Comparison of ENCODE assay signal across 26 cellular contexts in genomic region chr16:73142995-73143394, GRCh38.
DNase-seq lines count a peak whose midpoint lies in the region; TF ChIP-seq lines count a peak whose summit lies in the region.
"Had no signal": no experiment of that assay in that cellular context is flagged by ENCODE, and none has a peak within 500 bp of the region (broad histone marks: within the 10 kb centered on the region; RNA-seq: fewer than 3 reads in every experiment).

No MANE protein-coding gene starts in this region.

- no peaks in the 10 kb centered on the region for H4K20me1 ChIP-seq in fibroblast of lung (ENCODE audit: control insufficient read depth, extremely low read depth, insufficient read depth, low read length)

- no peak overlapping the region for H3K23ac ChIP-seq in mesenchymal stem cell (ENCODE audit: low read length in 2 of 2)

- no peak for TF ChIP-seq POLR2A in tibial nerve (IDR thresholded peaks at IDR 0.05)

- TF ChIP-seq EP300 in tibial nerve (IDR thresholded peaks at IDR 0.05): no peak

- TF ChIP-seq CTCF in fibroblast of lung (conservative IDR thresholded peaks at IDR 0.05 in 1 of 2, IDR thresholded peaks at IDR 0.05 in 1 of 2; ENCODE audit: low read depth in 1 of 2, low read length in 2 of 2) (no peak), tibial nerve (IDR thresholded peaks at IDR 0.05) (no peak)

- no peak overlapping the region for H2BK5ac ChIP-seq in mesenchymal stem cell (ENCODE audit: low read depth, low read length, poor library complexity, severe bottlenecking)

- H3K14ac ChIP-seq in mesenchymal stem cell (ENCODE audit: low read length in 2 of 2): no peak overlapping the region

- no peaks in the 10 kb centered on the region for H3K36me3 Mint-ChIP-seq in activated T-helper 2 cell treated with anti-CD3 and anti-CD28 coated beads, Interferon-gamma antibody, Interleukin-2, Interleukin-4, amounts not matched to agents 10 μg/mL and 5 μg/mL and 100 μg/mL, durations not matched to agents 14 hours and 24 hours and 36 hours (ENCODE audit: low read depth)
- H3K36me3 Mint-ChIP-seq: naive thymus-derived CD8-positive, alpha-beta T cell; stimulated activated naive B cell treated with anti-CD40 and anti-IgM and Interleukin-4, amounts not matched to agents 10 μg/mL and 1 μg/mL and 100 μg/mL, for 72 hours had no signal

- peak overlapping the region; percentile 69 for H3K4me3 ChIP-seq in adipocyte (ENCODE audit: low read length)
- no peak overlapping the region for H3K4me3 ChIP-seq in fibroblast of lung (replicated peaks in 1 of 4; ENCODE audit: control extremely low read depth in 1 of 4, insufficient read depth in 1 of 4, low read depth in 3 of 4, low read length in 4 of 4)
- peak overlapping the region in 1 of 2 experiments; percentile 76 for H3K4me3 ChIP-seq in mesenchymal stem cell (ENCODE audit: insufficient read depth in 1 of 2, low read depth in 1 of 2, low read length in 2 of 2)
- peak overlapping the region in 2 of 4 donors; percentile 19 to 43 for H3K4me3 ChIP-seq in tibial nerve
- H3K4me3 ChIP-seq: GM12878, SK-N-MC, skin epidermis had no signal

- no peak overlapping the region for H4K8ac ChIP-seq in mesenchymal stem cell (ENCODE audit: low read length)

- H2BK12ac ChIP-seq in mesenchymal stem cell (ENCODE audit: low read length in 2 of 2): no peak overlapping the region

- H3K4me2 ChIP-seq in fibroblast of lung (ENCODE audit: extremely low read depth, insufficient read depth, low read length): peak overlapping the region; percentile 97
- H3K4me2 ChIP-seq in mesenchymal stem cell (ENCODE audit: low read length, poor library complexity, severe bottlenecking): peak overlapping the region; percentile 12
- H3K4me2 ChIP-seq: KMS-11 had no signal

- H3K27me3 ChIP-seq in adipocyte (replicated peaks; ENCODE audit: control insufficient read depth, insufficient read depth, low read length): peaks cover 5% of the 10 kb centered on the region
- H3K27me3 ChIP-seq in fibroblast of lung (ENCODE audit: control insufficient read depth, insufficient read depth, low read length): no peaks in the 10 kb centered on the region
- peaks cover 0 to 2% of the 10 kb centered on the region in 2 experiments for H3K27me3 ChIP-seq in mesenchymal stem cell (ENCODE audit: control insufficient read depth in 1 of 2, insufficient read depth in 1 of 2, low read length in 2 of 2)
- H3K27me3 ChIP-seq in tibial nerve: no peaks in the 10 kb centered on the region
- H3K27me3 ChIP-seq: BE2C had no signal

- H3K9me3 ChIP-seq in adipocyte (ENCODE audit: control insufficient read depth, low read length) (no peaks in the 10 kb centered on the region), fibroblast of lung (ENCODE audit: control insufficient read depth, insufficient read depth, low read depth, low read length) (no peaks in the 10 kb centered on the region), mesenchymal stem cell (ENCODE audit: control insufficient read depth, low read length) (no peaks in the 10 kb centered on the region), tibial nerve (no peaks in the 10 kb centered on the region)
- H3K9me3 ChIP-seq: BE2C had no signal

- H3K79me2 ChIP-seq in fibroblast of lung (ENCODE audit: control insufficient read depth, insufficient read depth, low read length): no peaks in the 10 kb centered on the region

- H3K4me1 Mint-ChIP-seq in activated T-helper 2 cell treated with anti-CD3 and anti-CD28 coated beads, Interferon-gamma antibody, Interleukin-2, Interleukin-4, amounts not matched to agents 10 μg/mL and 5 μg/mL and 100 μg/mL, durations not matched to agents 14 hours and 24 hours and 36 hours (ENCODE audit: low read depth): no peaks in the 10 kb centered on the region
- H3K4me1 Mint-ChIP-seq: activated B cell treated with CpG ODN at 0.5 μM for 24 hours; central memory CD8-positive, alpha-beta T cell; naive thymus-derived CD8-positive, alpha-beta T cell; stimulated activated naive B cell treated with anti-CD40 and anti-IgM and Interleukin-4, amounts not matched to agents 10 μg/mL and 1 μg/mL and 100 μg/mL, for 72 hours had no signal

- no peak overlapping the region for H2BK120ac ChIP-seq in mesenchymal stem cell (ENCODE audit: low read depth, low read length)

- H3K9ac ChIP-seq in adipocyte (ENCODE audit: low read length) (peak overlapping the region; percentile 44), fibroblast of lung (ENCODE audit: insufficient read depth, low read length) (no peak overlapping the region), mesenchymal stem cell (ENCODE audit: low read length) (peak overlapping the region; percentile 84)
- H3K9ac ChIP-seq: KMS-11 had no signal

- H3K4ac ChIP-seq in mesenchymal stem cell (ENCODE audit: low read depth in 1 of 2, low read length in 2 of 2): no peak overlapping the region

- H2AFZ ChIP-seq in fibroblast of lung (ENCODE audit: low read length) (peak overlapping the region; percentile 27), mesenchymal stem cell (ENCODE audit: low read depth, low read length) (no peak overlapping the region)

- no peak overlapping the region for H4K91ac ChIP-seq in mesenchymal stem cell (ENCODE audit: low read length)

- no peaks in the 10 kb centered on the region for H3K79me1 ChIP-seq in mesenchymal stem cell (replicated peaks; ENCODE audit: low read length, poor library complexity, severe bottlenecking)

- H2AK5ac ChIP-seq in mesenchymal stem cell (ENCODE audit: low read length, severe bottlenecking): no peak overlapping the region

- WGBS in mesenchymal stem cell: 84% methylated on average over 6 of the region's 6 CpGs
- WGBS in tibial nerve, 2 donors: 56 to 60% methylated on average over 6 of the region's 6 CpGs

- H3K36me3 ChIP-seq in adipocyte (ENCODE audit: control insufficient read depth, insufficient read depth, low read length, severe bottlenecking) (no peaks in the 10 kb centered on the region), fibroblast of lung (ENCODE audit: control insufficient read depth, insufficient read depth, low read length) (no peaks in the 10 kb centered on the region), mesenchymal stem cell (ENCODE audit: control insufficient read depth in 1 of 2, insufficient read depth in 2 of 2, low read depth in 1 of 2, low read length in 2 of 2) (no peaks in the 10 kb centered on the region), tibial nerve (no peaks in the 10 kb centered on the region)
- H3K36me3 ChIP-seq: BE2C had no signal

- DNase-seq in adipocyte (ENCODE audit: low read depth) (no peak), fibroblast of lung (ENCODE audit: low read depth in 2 of 2) (no peak), mesenchymal stem cell (no peak), tibial nerve (ENCODE audit: low spot score in 2 of 2) (no peak), NCI-H2107 treated with DMSO at 0.1 percent for 48 hours (lab: John Stamatoyannopoulos, UW; ENCODE audit: unreplicated experiment) (no peak)
- no peak for DNase-seq in activated T-cell treated with anti-CD3 and anti-CD28 coated beads, Interleukin-2, amount 50 U/mL, for 1 hour
- DNase-seq in activated T-helper 2 cell treated with anti-CD3 and anti-CD28 coated beads, Interferon-gamma antibody, Interleukin-2, Interleukin-4, amounts not matched to agents 10 μg/mL and 5 μg/mL and 100 μg/mL, durations not matched to agents 14 hours and 24 hours and 36 hours (ENCODE audit: low spot score): no peak
- DNase-seq: activated B cell treated with CpG ODN at 0.5 μM for 24 hours; activated CD4-positive, alpha-beta T cell treated with anti-CD3 and anti-CD28 coated beads, Interleukin-2, amount 50 U/mL, for 1 hour; activated gamma-delta T cell treated with Interleukin-2 at 50 U/mL for 16 hours; activated T-cell treated with anti-CD3 and anti-CD28 coated beads, Interleukin-2, amount 50 U/mL, for 24 hours; BE2C; DMS153; MM.1S; naive thymus-derived CD8-positive, alpha-beta T cell; NCI-H187 treated with DMSO at 0.1 percent for 48 hours; NCI-H526; nucleus accumbens; stimulated activated naive B cell treated with anti-CD40 and anti-IgM and Interleukin-4, amounts not matched to agents 10 μg/mL and 1 μg/mL and 100 μg/mL, for 72 hours had no signal

- no peak overlapping the region for H2BK15ac ChIP-seq in mesenchymal stem cell (ENCODE audit: low read depth, poor library complexity, severe bottlenecking)

- peaks cover 11% of the 10 kb centered on the region for H3K4me1 ChIP-seq in adipocyte (ENCODE audit: control insufficient read depth, insufficient read depth, low read length)
- no peaks in the 10 kb centered on the region for H3K4me1 ChIP-seq in fibroblast of lung (ENCODE audit: control insufficient read depth, extremely low read depth, insufficient read depth, low read length)
- H3K4me1 ChIP-seq in mesenchymal stem cell (ENCODE audit: control insufficient read depth, insufficient read depth, low read depth, low read length): no peaks in the 10 kb centered on the region
- peaks cover 0 to 5% (median 0%) of the 10 kb centered on the region in 4 donors for H3K4me1 ChIP-seq in tibial nerve

- no peaks in the 10 kb centered on the region for H3K9me3 Mint-ChIP-seq in activated T-helper 2 cell treated with anti-CD3 and anti-CD28 coated beads, Interferon-gamma antibody, Interleukin-2, Interleukin-4, amounts not matched to agents 10 μg/mL and 5 μg/mL and 100 μg/mL, durations not matched to agents 14 hours and 24 hours and 36 hours
- H3K9me3 Mint-ChIP-seq: activated B cell treated with CpG ODN at 0.5 μM for 24 hours; activated T-cell treated with anti-CD3 and anti-CD28 coated beads, Interleukin-2, amount 50 U/mL, for 24 hours; stimulated activated naive B cell treated with anti-CD40 and anti-IgM and Interleukin-4, amounts not matched to agents 10 μg/mL and 1 μg/mL and 100 μg/mL, for 72 hours; T-helper 1 cell treated with Interleukin-12 subunit alpha and Interleukin-12 subunit beta and Interleukin-4 antibody, amounts not matched to agents 30 μg/mL and 1 μg/mL, for 36 hours had no signal

- H3K4me3 Mint-ChIP-seq in activated T-helper 2 cell treated with anti-CD3 and anti-CD28 coated beads, Interferon-gamma antibody, Interleukin-2, Interleukin-4, amounts not matched to agents 10 μg/mL and 5 μg/mL and 100 μg/mL, durations not matched to agents 14 hours and 24 hours and 36 hours (ENCODE audit: low read depth): no peak overlapping the region
- H3K4me3 Mint-ChIP-seq: activated B cell treated with CpG ODN at 0.5 μM for 24 hours; activated T-cell treated with anti-CD3 and anti-CD28 coated beads, Interleukin-2, amount 50 U/mL, for 24 hours; central memory CD8-positive, alpha-beta T cell; naive thymus-derived CD8-positive, alpha-beta T cell; stimulated activated naive B cell treated with anti-CD40 and anti-IgM and Interleukin-4, amounts not matched to agents 10 μg/mL and 1 μg/mL and 100 μg/mL, for 72 hours; T-helper 1 cell treated with Interleukin-12 subunit alpha and Interleukin-12 subunit beta and Interleukin-4 antibody, amounts not matched to agents 30 μg/mL and 1 μg/mL, for 36 hours had no signal

- H3K18ac ChIP-seq in mesenchymal stem cell (ENCODE audit: low read depth in 1 of 2, low read length in 2 of 2): no peak overlapping the region

- H3K27me3 Mint-ChIP-seq in activated T-helper 2 cell treated with anti-CD3 and anti-CD28 coated beads, Interferon-gamma antibody, Interleukin-2, Interleukin-4, amounts not matched to agents 10 μg/mL and 5 μg/mL and 100 μg/mL, durations not matched to agents 14 hours and 24 hours and 36 hours (ENCODE audit: low read depth): no peaks in the 10 kb centered on the region
- H3K27me3 Mint-ChIP-seq: activated T-cell treated with anti-CD3 and anti-CD28 coated beads, Interleukin-2, amount 50 U/mL, for 24 hours; central memory CD8-positive, alpha-beta T cell; stimulated activated naive B cell treated with anti-CD40 and anti-IgM and Interleukin-4, amounts not matched to agents 10 μg/mL and 1 μg/mL and 100 μg/mL, for 72 hours had no signal

- H3K27ac ChIP-seq in fibroblast of lung (ENCODE audit: insufficient read depth, low read length): no peak overlapping the region
- no peak overlapping the region for H3K27ac ChIP-seq in mesenchymal stem cell (ENCODE audit: low read length, poor library complexity, severe bottlenecking)
- peak overlapping the region in 3 of 4 donors; percentile 54 to 81 (median 74) for H3K27ac ChIP-seq in tibial nerve
- H3K27ac ChIP-seq: HL-60, KMS-11, SK-N-MC had no signal

- intact Hi-C loops in activated T-helper 2 cell treated with anti-CD3 and anti-CD28 coated beads, Interferon-gamma antibody, Interleukin-2, Interleukin-4, amounts not matched to agents 10 μg/mL and 5 μg/mL and 100 μg/mL, durations not matched to agents 14 hours and 24 hours and 36 hours (cut with micrococcal nuclease): no loop called here

- H3K27ac Mint-ChIP-seq in activated T-helper 2 cell treated with anti-CD3 and anti-CD28 coated beads, Interferon-gamma antibody, Interleukin-2, Interleukin-4, amounts not matched to agents 10 μg/mL and 5 μg/mL and 100 μg/mL, durations not matched to agents 14 hours and 24 hours and 36 hours: no peak overlapping the region
- H3K27ac Mint-ChIP-seq: activated B cell treated with CpG ODN at 0.5 μM for 24 hours; activated T-cell treated with anti-CD3 and anti-CD28 coated beads, Interleukin-2, amount 50 U/mL, for 24 hours; naive thymus-derived CD8-positive, alpha-beta T cell; stimulated activated naive B cell treated with anti-CD40 and anti-IgM and Interleukin-4, amounts not matched to agents 10 μg/mL and 1 μg/mL and 100 μg/mL, for 72 hours; T-helper 1 cell treated with Interleukin-12 subunit alpha and Interleukin-12 subunit beta and Interleukin-4 antibody, amounts not matched to agents 30 μg/mL and 1 μg/mL, for 36 hours had no signal

Comparison
In these comparisons a context has a peak if more than half of its experiments do, and no peak if none do; other contexts are left out.
1. H3K27ac ChIP-seq: peak in tibial nerve (3 of 4); none in fibroblast of lung (single experiment) and mesenchymal stem cell (single experiment).